In genomic region chr3:165895919-165896318, GRCh38 we compare ENCODE assay signal across 9 cellular contexts. TPM values are rescaled to one million over a fixed set of nuclear protein-coding genes. Genes with fewer than 3 reads are reported as not detected.
DNase-seq lines count a peak whose midpoint lies in the region; ATAC-seq and TF ChIP-seq lines count a peak whose summit lies in the region.
"Had no signal": no experiment of that assay in that cellular context is flagged by ENCODE, and none has a peak within 500 bp of the region (broad histone marks: within the 10 kb centered on the region; RNA-seq: fewer than 3 reads in every experiment).

No MANE protein-coding gene starts in this region.

- no peaks in the 10 kb centered on the region for H3K79me1 ChIP-seq in mesendoderm (ENCODE audit: low read length)

- no CpG with 5 or more reads among the region's 5 CpGs for WGBS in mesendoderm (ENCODE audit: extremely low coverage, insufficient coverage, low lambda C conversion rate)

- CTCF ChIA-PET in WTC11 (lab: Charles Lee): interaction anchor here (0.6 to 1.2 kb wide), 6 partner anchors 11 to 1136 kb away, joined by 3 to 4 read pairs (median 3); no protein-coding TSS in a partner anchor

- H3K4me2 ChIP-seq in mesendoderm (ENCODE audit: low read length): no peak overlapping the region

- peak; percentile 64 for TF ChIP-seq CTCF in WTC11 (IDR thresholded peaks at IDR 0.05)

- H4K5ac ChIP-seq in mesendoderm (ENCODE audit: low read length): no peak overlapping the region

- H3K4me3 ChIP-seq in mesendoderm (ENCODE audit: low read length): no peak overlapping the region

- DNase-seq in NCI-H1417 (lab: John Stamatoyannopoulos, UW) (peak in 2 of 3 experiments; percentile 0 to 24), NCI-H1417 treated with DMSO at 0.1 percent for 48 hours (lab: John Stamatoyannopoulos, UW) (no peak), M059J (ENCODE audit: low read depth) (peak; percentile 5), WTC11 (ENCODE audit: low spot score) (peak; percentile 85), mesendoderm (peak; percentile 74), DMS79 (lab: John Stamatoyannopoulos, UW) (no peak), DMS79 treated with DMSO at 0.1 percent for 48 hours (lab: John Stamatoyannopoulos, UW) (no peak)

- H3K27me3 Mint-ChIP-seq in WTC11 (ENCODE audit: low read depth): no peaks in the 10 kb centered on the region

- no peak overlapping the region for H4K8ac ChIP-seq in mesendoderm (ENCODE audit: low read depth, low read length)

- H2BK120ac ChIP-seq in mesendoderm (ENCODE audit: low read depth, low read length): no peak overlapping the region

- H3K18ac ChIP-seq in mesendoderm (ENCODE audit: low read length): no peak overlapping the region

- H3K9me3 Mint-ChIP-seq in WTC11: 0 out of 2 replicates have a peak, but pooled peaks cover 2% of the 10 kb centered on the region

- ATAC-seq in WTC11 (peak; percentile 94), GM19035 (IDR thresholded peaks at IDR 0.05; ENCODE audit: unreplicated experiment) (no peak)

- H3K27me3 ChIP-seq in mesendoderm (ENCODE audit: insufficient read depth, low read length, poor library complexity): no peaks in the 10 kb centered on the region

- H2AK5ac ChIP-seq in mesendoderm (ENCODE audit: low read length): no peak overlapping the region

- no peak overlapping the region for H3K23ac ChIP-seq in mesendoderm (ENCODE audit: low read length)

- no peak overlapping the region for H2BK5ac ChIP-seq in mesendoderm (ENCODE audit: low read length)

- no peak overlapping the region for H3K27ac Mint-ChIP-seq in WTC11
- H3K27ac Mint-ChIP-seq: activated T-helper 2 cell treated with anti-CD3 and anti-CD28 coated beads, Interferon-gamma antibody, Interleukin-2, Interleukin-4, amounts not matched to agents 10 μg/mL and 5 μg/mL and 100 μg/mL, durations not matched to agents 14 hours and 24 hours and 36 hours had no signal

- H3K9ac ChIP-seq in mesendoderm (ENCODE audit: low read length): no peak overlapping the region

- H3K4me1 ChIP-seq in mesendoderm (ENCODE audit: control insufficient read depth, low read depth, low read length): no peaks in the 10 kb centered on the region

- no peaks in the 10 kb centered on the region for H3K79me2 ChIP-seq in mesendoderm (ENCODE audit: control insufficient read depth, insufficient read depth, low read length)

- H3K4me3 Mint-ChIP-seq in WTC11: no peak overlapping the region

- no peak overlapping the region for H3K4ac ChIP-seq in mesendoderm (ENCODE audit: low read depth, low read length)

- H3K56ac ChIP-seq in mesendoderm (ENCODE audit: low read length): no peak overlapping the region

- H3K36me3 Mint-ChIP-seq in WTC11: peaks cover 1% of the 10 kb centered on the region; the same call in 1 of the 2 replicates

- no peak overlapping the region for H3K27ac ChIP-seq in mesendoderm (ENCODE audit: low read depth, low read length)

- H2BK15ac ChIP-seq in mesendoderm (replicated peaks; ENCODE audit: low read depth): no peak overlapping the region

- POLR2A ChIA-PET in WTC11 (lab: Charles Lee): no interaction called here

- H3K4me1 Mint-ChIP-seq in WTC11: peaks cover 40% of the 10 kb centered on the region

- no peaks in the 10 kb centered on the region for H3K36me3 ChIP-seq in mesendoderm (ENCODE audit: control insufficient read depth, insufficient read depth, low read length)

TF ChIP-seq in WTC11, 78 proteins besides CTCF, POLR2A, EP300 and RAD21:
- TF ChIP-seq FOXJ3 (CRISPR knock-in tag; IDR thresholded peaks at IDR 0.05; ENCODE audit: borderline replicate concordance): no peak
- no peak for TF ChIP-seq ETV6 (CRISPR knock-in tag; IDR thresholded peaks at IDR 0.05)
- no peak for TF ChIP-seq HMGXB4 (CRISPR knock-in tag; IDR thresholded peaks at IDR 0.05)
- no peak for TF ChIP-seq CREB1 (CRISPR knock-in tag; IDR thresholded peaks at IDR 0.05)
- no peak for TF ChIP-seq NFE2L1 (CRISPR knock-in tag; IDR thresholded peaks at IDR 0.05)
- no peak for TF ChIP-seq ZNF532 (CRISPR knock-in tag; IDR thresholded peaks at IDR 0.05; ENCODE audit: borderline replicate concordance)
- no peak for TF ChIP-seq ZNF396 (CRISPR knock-in tag; IDR thresholded peaks at IDR 0.05; ENCODE audit: borderline replicate concordance)
- TF ChIP-seq, protein P1, sequence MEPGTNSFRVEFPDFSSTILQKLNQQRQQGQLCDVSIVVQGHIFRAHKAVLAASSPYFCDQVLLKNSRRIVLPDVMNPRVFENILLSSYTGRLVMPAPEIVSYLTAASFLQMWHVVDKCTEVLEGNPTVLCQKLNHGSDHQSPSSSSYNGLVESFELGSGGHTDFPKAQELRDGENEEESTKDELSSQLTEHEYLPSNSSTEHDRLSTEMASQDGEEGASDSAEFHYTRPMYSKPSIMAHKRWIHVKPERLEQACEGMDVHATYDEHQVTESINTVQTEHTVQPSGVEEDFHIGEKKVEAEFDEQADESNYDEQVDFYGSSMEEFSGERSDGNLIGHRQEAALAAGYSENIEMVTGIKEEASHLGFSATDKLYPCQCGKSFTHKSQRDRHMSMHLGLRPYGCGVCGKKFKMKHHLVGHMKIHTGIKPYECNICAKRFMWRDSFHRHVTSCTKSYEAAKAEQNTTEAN (CRISPR knock-in tag; IDR thresholded peaks at IDR 0.05): no peak
- TF ChIP-seq CBFB (CRISPR knock-in tag; IDR thresholded peaks at IDR 0.05; ENCODE audit: low read depth): no peak
- TF ChIP-seq MYBL2 (CRISPR knock-in tag; IDR thresholded peaks at IDR 0.05): no peak
- TF ChIP-seq, protein P2, sequence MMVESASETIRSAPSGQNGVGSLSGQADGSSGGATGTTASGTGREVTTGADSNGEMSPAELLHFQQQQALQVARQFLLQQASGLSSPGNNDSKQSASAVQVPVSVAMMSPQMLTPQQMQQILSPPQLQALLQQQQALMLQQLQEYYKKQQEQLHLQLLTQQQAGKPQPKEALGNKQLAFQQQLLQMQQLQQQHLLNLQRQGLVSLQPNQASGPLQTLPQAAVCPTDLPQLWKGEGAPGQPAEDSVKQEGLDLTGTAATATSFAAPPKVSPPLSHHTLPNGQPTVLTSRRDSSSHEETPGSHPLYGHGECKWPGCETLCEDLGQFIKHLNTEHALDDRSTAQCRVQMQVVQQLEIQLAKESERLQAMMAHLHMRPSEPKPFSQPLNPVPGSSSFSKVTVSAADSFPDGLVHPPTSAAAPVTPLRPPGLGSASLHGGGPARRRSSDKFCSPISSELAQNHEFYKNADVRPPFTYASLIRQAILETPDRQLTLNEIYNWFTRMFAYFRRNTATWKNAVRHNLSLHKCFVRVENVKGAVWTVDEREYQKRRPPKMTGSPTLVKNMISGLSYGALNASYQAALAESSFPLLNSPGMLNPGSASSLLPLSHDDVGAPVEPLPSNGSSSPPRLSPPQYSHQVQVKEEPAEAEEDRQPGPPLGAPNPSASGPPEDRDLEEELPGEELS (CRISPR knock-in tag; IDR thresholded peaks at IDR 0.05): no peak
- TF ChIP-seq EMX1 (CRISPR knock-in tag; IDR thresholded peaks at IDR 0.05): no peak
- TF ChIP-seq ZNF219 (CRISPR knock-in tag; IDR thresholded peaks at IDR 0.05; ENCODE audit: borderline replicate concordance): no peak

RNA-seq across cellular contexts. Expression of gene BCHE, which starts 58.7 kb away (rescaled TPM):
- total RNA-seq in M059J (2014; rRNA removed; shearing (Covaris generic)): 4.0 and 8.0 TPM in 2 replicates
- total RNA-seq in WTC11 (2021): 1.7 to 2.3 TPM (median 2.2 TPM) in 3 replicates
- 0.76 TPM for polyA plus RNA-seq in mesendoderm (2013, experiment 1 of 2)
- 0.88 TPM for polyA plus RNA-seq in mesendoderm (2013, experiment 2 of 2)
- total RNA-seq: activated T-helper 2 cell treated with anti-CD3 and anti-CD28 coated beads, Interferon-gamma antibody, Interleukin-2, Interleukin-4, amounts not matched to agents 10 μg/mL and 5 μg/mL and 100 μg/mL, durations not matched to agents 14 hours and 24 hours and 36 hours had no signal

Comparison
In these comparisons a context has a peak if more than half of its experiments do, and no peak if none do; other contexts are left out.
1. DNase-seq: peak in NCI-H1417 (2 of 3), M059J (single experiment), WTC11 (single experiment) and mesendoderm (single experiment); none in NCI-H1417 treated with DMSO at 0.1 percent for 48 hours (single experiment), DMS79 (single experiment) and DMS79 treated with DMSO at 0.1 percent for 48 hours (single experiment).